In genomic region chr6:32393660-32394420, GRCh38 we compare ENCODE assay signal across 2 cellular contexts.
TF ChIP-seq lines count a peak whose summit lies in the region.

No MANE protein-coding gene starts in this region.

TF ChIP-seq in liver, 16 proteins besides CTCF, POLR2A, EP300 and RAD21:
- TF ChIP-seq JUND (IDR thresholded peaks at IDR 0.05) (peak; percentile 35 to 73), ATF3 (IDR thresholded peaks at IDR 0.05) (no peak)

TF ChIP-seq in HepG2, 621 proteins besides CTCF, POLR2A, EP300 and RAD21:
- TF ChIP-seq DNMT1 (CRISPR knock-in tag; IDR thresholded peaks at IDR 0.05) (no peak), ZBTB10 (CRISPR knock-in tag; IDR thresholded peaks at IDR 0.05; ENCODE audit: borderline replicate concordance) (no peak), CHD4 (IDR thresholded peaks at IDR 0.05; ENCODE audit: borderline replicate concordance, low read length) (no peak), MYPOP (CRISPR knock-in tag; IDR thresholded peaks at IDR 0.05) (no peak), ERF (CRISPR knock-in tag; IDR thresholded peaks at IDR 0.05) (no peak), ZNF773 (CRISPR knock-in tag; IDR thresholded peaks at IDR 0.05; ENCODE audit: borderline replicate concordance) (no peak), HBP1 (CRISPR knock-in tag; IDR thresholded peaks at IDR 0.05; ENCODE audit: low read depth) (no peak), FIP1L1 (IDR thresholded peaks at IDR 0.05; ENCODE audit: borderline replicate concordance, insufficient read depth, low read depth, low read length) (no peak), GPN1 (CRISPR knock-in tag; IDR thresholded peaks at IDR 0.05; ENCODE audit: borderline replicate concordance) (no peak), ATF7-NPFF (CRISPR knock-in tag; IDR thresholded peaks at IDR 0.05; ENCODE audit: low read depth) (no peak), ZNF350 (CRISPR knock-in tag; IDR thresholded peaks at IDR 0.05; ENCODE audit: borderline replicate concordance, low read depth) (no peak), KAT8 (CRISPR knock-in tag; IDR thresholded peaks at IDR 0.05) (no peak), TBL1XR1 (IDR thresholded peaks at IDR 0.05; ENCODE audit: borderline replicate concordance, low read length, partially characterized antibody) (no peak), PCBP2 (optimal IDR thresholded peaks at IDR 0.05; ENCODE audit: low read depth, low read length, poor library complexity, severe bottlenecking) (no peak), SETDB1 (CRISPR knock-in tag; IDR thresholded peaks at IDR 0.05; ENCODE audit: borderline replicate concordance) (no peak), SNAPC4 (CRISPR knock-in tag; IDR thresholded peaks at IDR 0.05) (no peak), ARHGAP35 (CRISPR knock-in tag; IDR thresholded peaks at IDR 0.05; ENCODE audit: borderline replicate concordance) (no peak), HNF4A (CRISPR knock-in tag; IDR thresholded peaks at IDR 0.05) (no peak), ZNF75D (CRISPR knock-in tag; IDR thresholded peaks at IDR 0.05; ENCODE audit: borderline replicate concordance) (no peak)
